Comparison of ENCODE assay signal across 18 cellular contexts in the genomic region with DNA sequence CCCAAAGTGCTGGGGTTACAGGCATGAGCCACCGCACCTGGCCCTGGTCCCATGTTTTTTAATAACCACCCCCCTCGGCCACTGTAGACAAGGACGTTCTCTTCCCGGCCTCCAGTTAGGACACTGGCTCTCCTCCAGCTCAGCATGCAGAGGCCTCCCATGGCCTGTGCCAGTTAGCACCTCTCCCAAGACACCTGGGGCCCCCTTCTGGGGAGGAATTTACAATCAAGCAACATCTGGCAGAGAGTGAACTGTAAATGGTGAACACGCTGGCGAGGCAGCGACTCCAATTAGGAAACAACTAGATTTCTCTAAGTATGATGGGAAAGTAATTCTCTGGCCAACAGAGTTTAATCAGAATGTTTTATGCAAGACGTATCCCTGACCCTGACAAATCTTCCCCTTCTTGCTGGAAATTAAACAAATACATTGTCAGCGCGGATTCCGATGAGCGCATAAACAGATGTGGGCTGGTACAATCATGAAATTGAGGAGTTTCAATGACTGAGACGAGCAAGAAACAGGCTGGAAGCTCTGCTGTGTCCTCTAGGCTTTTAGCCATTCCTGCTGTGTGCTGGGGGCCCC.
DNase-seq lines count a peak whose midpoint lies in the region; ATAC-seq, FAIRE-seq and TF ChIP-seq lines count a peak whose summit lies in the region.
"Had no signal": no experiment of that assay in that cellular context is flagged by ENCODE, and none has a peak within 500 bp of the region (broad histone marks: within the 10 kb centered on the region; RNA-seq: fewer than 3 reads in every experiment).

No MANE protein-coding gene starts in this region.

- no peaks in the 10 kb centered on the region for H3K36me3 ChIP-seq in gastrocnemius medialis

- ATAC-seq in left ventricle myocardium superior = peak; percentile 82
- ATAC-seq in gastrocnemius medialis = peak; percentile 41 to 45
- ATAC-seq: activated CD4-positive, alpha-beta T cell treated with anti-CD3 and anti-CD28 coated beads for 36 hours; activated T-helper 17 cell treated with anti-CD3 and anti-CD28 coated beads, Interleukin-2, amount 50 U/mL, for 72 hours; T-cell had no signal

- no peak overlapping the region for H3K27ac ChIP-seq in gastrocnemius medialis
- H3K27ac ChIP-seq: parathyroid adenoma had no signal

- intact Hi-C loops in left ventricle myocardium superior (cut with micrococcal nuclease) (no loop called here), gastrocnemius medialis (cut with DNase I; ENCODE audit: low total_unique reads) (loop anchor here (10.0 kb wide), 3 partner anchors 160 to 890 kb away; partner anchors contain the start of gene MEG3)

- TF ChIP-seq CTCF in astrocyte of the spinal cord (IDR thresholded peaks at IDR 0.05; ENCODE audit: low read depth, low read length) (no peak), gastrocnemius medialis (IDR thresholded peaks at IDR 0.05 in 4 of 5, conservative IDR thresholded peaks at IDR 0.05 in 1 of 5) (no peak), D721Med (IDR thresholded peaks at IDR 0.05; ENCODE audit: insufficient read depth, missing control alignments) (no peak)

- peaks cover 9 to 12% of the 10 kb centered on the region in 2 donors for H3K4me1 ChIP-seq in gastrocnemius medialis
- H3K4me1 ChIP-seq: parathyroid adenoma had no signal

- in situ Hi-C loops in astrocyte of the spinal cord (cut with HindIII; ENCODE audit: low sequenced_read_pairs) (loop anchor here (25.0 kb wide), 1 partner anchor 253 kb away; no protein-coding TSS in a partner anchor), gastrocnemius medialis (cut with MboI; ENCODE audit: low sequenced_read_pairs in 4 of 4) (no loop called here)

- peaks cover 27 to 47% (median 35%) of the 10 kb centered on the region in 3 donors for H3K27me3 ChIP-seq in gastrocnemius medialis

- no peak for TF ChIP-seq POLR2A in gastrocnemius medialis (IDR thresholded peaks at IDR 0.05)

- FAIRE-seq in D721Med (lab: Jason Lieb, UNC) = no peak

- DNase-seq in GM04504 (ENCODE audit: low read depth) = peak; percentile 31
- DNase-seq in astrocyte of the spinal cord (ENCODE audit: low read depth, low spot score) = peak; percentile 50
- peak; percentile 58 for DNase-seq in left ventricle myocardium superior
- peak in 1 of 2 donors; percentile 61 for DNase-seq in gastrocnemius medialis
- no peak for DNase-seq in activated CD4-positive, alpha-beta T cell treated with anti-CD3 and anti-CD28 coated beads, Interleukin-2, amount 50 U/mL, for 1 hour
- DNase-seq in effector CD8-positive, alpha-beta T cell (lab: John Stamatoyannopoulos, UW) = no peak
- no peak for DNase-seq in D721Med (ENCODE audit: insufficient read length, low spot score)
- DNase-seq in stimulated activated naive CD4-positive, alpha-beta T cell treated with Interleukin-2 at 50 U/mL for 16 hours (lab: John Stamatoyannopoulos, UW) = no peak
- DNase-seq: activated CD4-positive, alpha-beta T cell treated with anti-CD3 and anti-CD28 coated beads for 36 hours; aorta; GF-D8; MV-4-11; NCI-H345; stimulated activated CD4-positive, alpha-beta T cell treated with anti-CD3 and anti-CD28 coated beads, Interleukin-4, amount 100 ng/mL, for 24 hours; stimulated activated naive CD4-positive, alpha-beta T cell; T-cell had no signal

- H3K4me3 ChIP-seq in astrocyte of the spinal cord (ENCODE audit: low read depth, low read length) (no peak overlapping the region), gastrocnemius medialis (no peak overlapping the region)

- no peaks in the 10 kb centered on the region for H3K9me3 ChIP-seq in gastrocnemius medialis

Comparison
In these comparisons a context has a peak if more than half of its experiments do, and no peak if none do; other contexts are left out.
1. DNase-seq: peak in GM04504 (single experiment), astrocyte of the spinal cord (single experiment) and left ventricle myocardium superior (single experiment); none in activated CD4-positive, alpha-beta T cell treated with anti-CD3 and anti-CD28 coated beads, Interleukin-2, amount 50 U/mL, for 1 hour (single experiment), effector CD8-positive, alpha-beta T cell (single experiment), D721Med (single experiment) and stimulated activated naive CD4-positive, alpha-beta T cell treated with Interleukin-2 at 50 U/mL for 16 hours (single experiment).